Comparison of ENCODE assay signal across 2 cellular contexts in genomic region chr6:51992834-51993233, GRCh38.
TF ChIP-seq lines count a peak whose summit lies in the region.

No MANE protein-coding gene starts in this region.

TF ChIP-seq in SK-N-SH, 30 proteins besides CTCF, POLR2A, EP300 and RAD21 (continued from another document):
- TF ChIP-seq CHD2 (IDR thresholded peaks at IDR 0.05; ENCODE audit: low read length, partially characterized antibody) (peak; percentile 45), REST (IDR thresholded peaks at IDR 0.05; ENCODE audit: low read depth, low read length) (no peak)
TF ChIP-seq in SK-N-SH: peak in this region for 2.

TF ChIP-seq in SK-N-SH treated with all-trans-retinoic acid at 6 μM for 48 hours, 23 proteins besides CTCF, POLR2A, EP300 and RAD21 (continued from another document):
- TF ChIP-seq TSHZ2 (CRISPR knock-in tag; IDR thresholded peaks at IDR 0.05) (no peak), ZFP30 (CRISPR knock-in tag; IDR thresholded peaks at IDR 0.05) (no peak), CSDC2 (CRISPR knock-in tag; IDR thresholded peaks at IDR 0.05) (no peak), ZFP3 (CRISPR knock-in tag; IDR thresholded peaks at IDR 0.05) (no peak), ZNF8 (CRISPR knock-in tag; IDR thresholded peaks at IDR 0.05) (no peak), TCF4 (CRISPR knock-in tag; IDR thresholded peaks at IDR 0.05; ENCODE audit: borderline replicate concordance) (no peak), ZNF565 (CRISPR knock-in tag; conservative IDR thresholded peaks at IDR 0.05; ENCODE audit: low read depth) (no peak), ZC3H10 (CRISPR knock-in tag; IDR thresholded peaks at IDR 0.05) (no peak), GLIS3 (CRISPR knock-in tag; IDR thresholded peaks at IDR 0.05) (no peak), CSRNP3 (CRISPR knock-in tag; IDR thresholded peaks at IDR 0.05) (no peak), ISL1 (CRISPR knock-in tag; IDR thresholded peaks at IDR 0.05) (no peak), OSR1 (CRISPR knock-in tag; IDR thresholded peaks at IDR 0.05) (no peak), PPARA (CRISPR knock-in tag; IDR thresholded peaks at IDR 0.05; ENCODE audit: borderline replicate concordance) (no peak), RARB (CRISPR knock-in tag; IDR thresholded peaks at IDR 0.05) (no peak), SNAI2 (CRISPR knock-in tag; IDR thresholded peaks at IDR 0.05) (no peak)
